In genomic region chr14:64743061-64743460, GRCh38 we compare ENCODE assay signal across 24 cellular contexts. TPM values are rescaled to one million over a fixed set of nuclear protein-coding genes. Genes with fewer than 3 reads are reported as not detected.
A peak's percentile ranks its signal among the peaks of the same experiment; 100 is the strongest.
DNase-seq lines count a peak whose midpoint lies in the region; ATAC-seq, FAIRE-seq and TF ChIP-seq lines count a peak whose summit lies in the region.
"Had no signal": no experiment of that assay in that cellular context is flagged by ENCODE, and none has a peak within 500 bp of the region (broad histone marks: within the 10 kb centered on the region; RNA-seq: fewer than 3 reads in every experiment).

No MANE protein-coding gene starts in this region.

- peak; percentile 79 for FAIRE-seq in HTR-8/SVneo (lab: Jason Lieb, UNC)
- FAIRE-seq: A549, D721Med, GM12878, GM19239 had no signal

- no peak overlapping the region for H4K91ac ChIP-seq in trophoblast cell (ENCODE audit: low read depth, low read length)

- H3K79me1 ChIP-seq in trophoblast cell (ENCODE audit: low read length), result no peaks in the 10 kb centered on the region

- no peak overlapping the region for H3K23ac ChIP-seq in trophoblast cell (ENCODE audit: low read length)

- H3K4me1 Mint-ChIP-seq in T-helper 17 cell, result peaks cover 31% of the 10 kb centered on the region

- H3K4me2 ChIP-seq in trophoblast cell (ENCODE audit: low read length), result no peak overlapping the region
- H3K4me2 ChIP-seq: A549; BLaER1 treated with 17β-estradiol and CSF1 and Interleukin-3, amounts not matched to agents 10 nM and 100 nM; GM23338 had no signal

- H3K27ac Mint-ChIP-seq in T-helper 17 cell, result peak overlapping the region; percentile 14
- H3K27ac Mint-ChIP-seq: CD4-positive, alpha-beta T cell; GM23338; H9 had no signal

- no peak overlapping the region for H3K9ac ChIP-seq in trophoblast cell (ENCODE audit: low read length)
- H3K9ac ChIP-seq: BLaER1 treated with 17β-estradiol and CSF1 and Interleukin-3, amounts not matched to agents 10 nM and 100 nM had no signal

- no peak overlapping the region for H2AFZ ChIP-seq in trophoblast cell (ENCODE audit: insufficient read depth, low read length, poor library complexity)
- H2AFZ ChIP-seq: GM23338 had no signal

- no peak overlapping the region for H4K12ac ChIP-seq in trophoblast cell (ENCODE audit: low read depth, low read length)

- H3K9me3 ChIP-seq in T-helper 17 cell (ENCODE audit: control insufficient read depth, low read length, poor library complexity, severe bottlenecking), result no peaks in the 10 kb centered on the region
- H3K9me3 ChIP-seq in trophoblast cell (ENCODE audit: insufficient read depth, low read depth, low read length), result no peaks in the 10 kb centered on the region
- no peaks in the 10 kb centered on the region for H3K9me3 ChIP-seq in body of pancreas
- H3K9me3 ChIP-seq: A549, BE2C had no signal

- H3K27me3 ChIP-seq in trophoblast cell (ENCODE audit: insufficient read depth, low read length) (no peaks in the 10 kb centered on the region), body of pancreas (no peaks in the 10 kb centered on the region)
- H3K27me3 ChIP-seq: BE2C; BLaER1 treated with 17β-estradiol and CSF1 and Interleukin-3, amounts not matched to agents 10 nM and 100 nM had no signal

- no peak overlapping the region for H3K4me3 ChIP-seq in trophoblast cell (ENCODE audit: low read depth, low read length)
- no peak overlapping the region for H3K4me3 ChIP-seq in body of pancreas
- H3K4me3 ChIP-seq: A549; BLaER1 treated with 17β-estradiol and CSF1 and Interleukin-3, amounts not matched to agents 10 nM and 100 nM; GM12878; GM23338 had no signal

- no peaks in the 10 kb centered on the region for H3K4me1 ChIP-seq in trophoblast cell (ENCODE audit: control insufficient read depth in 1 of 2, insufficient read depth in 2 of 2, low read length in 2 of 2)
- H3K4me1 ChIP-seq in body of pancreas, result peaks cover 1% of the 10 kb centered on the region
- H3K4me1 ChIP-seq: BE2C had no signal

- no peak overlapping the region for H2AK5ac ChIP-seq in trophoblast cell (ENCODE audit: low read length)

- no peak overlapping the region for H3K14ac ChIP-seq in trophoblast cell (ENCODE audit: low read length)

- no peak overlapping the region for H2BK12ac ChIP-seq in trophoblast cell (ENCODE audit: low read length)

- ATAC-seq in T-helper 17 cell, result no peak
- ATAC-seq in body of pancreas, result no peak
- no peak for ATAC-seq in HG03460 (IDR thresholded peaks at IDR 0.05; ENCODE audit: unreplicated experiment)
- ATAC-seq: A549, GM12878, GM23338, HCT116 had no signal

- no peak for TF ChIP-seq CTCF in body of pancreas (IDR thresholded peaks at IDR 0.05)

- peak overlapping the region; percentile 11 for H3K18ac ChIP-seq in trophoblast cell (ENCODE audit: low read length)

- WGBS in trophoblast cell (ENCODE audit: extremely low coverage, insufficient coverage, insufficient read length), result no CpG with 5 or more reads among the region's 27 CpGs
- WGBS in body of pancreas, 2 donors, result 93 to 94% methylated on average over 14 of the region's 27 CpGs

- H2BK120ac ChIP-seq in trophoblast cell (ENCODE audit: insufficient read depth, low read length, poor library complexity), result no peak overlapping the region

- H3K36me3 ChIP-seq in trophoblast cell (ENCODE audit: control insufficient read depth in 1 of 2, insufficient read depth in 2 of 2, low read length in 2 of 2), result peaks cover 90 to 94% of the 10 kb centered on the region in 2 experiments
- H3K36me3 ChIP-seq in body of pancreas (replicated peaks in 1 of 2; ENCODE audit: insufficient read depth in 1 of 2, low read depth in 2 of 2), result peaks cover 6 to 50% of the 10 kb centered on the region in 2 donors

- no peak for TF ChIP-seq POLR2A in body of pancreas (IDR thresholded peaks at IDR 0.05)

- no peak overlapping the region for H2BK5ac ChIP-seq in trophoblast cell (ENCODE audit: low read depth, low read length, poor library complexity)

- no peaks in the 10 kb centered on the region for H3K79me2 ChIP-seq in trophoblast cell (ENCODE audit: control insufficient read depth, insufficient read depth, low read length, poor library complexity)

- intact Hi-C loops in body of pancreas (cut with DNase I), result no loop called here

- no peaks in the 10 kb centered on the region for H3K27me3 Mint-ChIP-seq in T-helper 17 cell
- H3K27me3 Mint-ChIP-seq: CD4-positive, alpha-beta T cell had no signal

- H3K4me3 Mint-ChIP-seq in T-helper 17 cell, result no peak overlapping the region
- H3K4me3 Mint-ChIP-seq: CD14-positive monocyte; CD4-positive, alpha-beta T cell; CD8-positive, alpha-beta memory T cell; GM23338; H9 had no signal

- H3K27ac ChIP-seq in trophoblast cell (ENCODE audit: low read depth, low read length) (no peak overlapping the region), body of pancreas (no peak overlapping the region)
- H3K27ac ChIP-seq: A549; BLaER1 treated with 17β-estradiol and CSF1 and Interleukin-3, amounts not matched to agents 10 nM and 100 nM had no signal

- peaks cover 10% of the 10 kb centered on the region for H3K36me3 Mint-ChIP-seq in T-helper 17 cell (ENCODE audit: low read depth)

- H4K8ac ChIP-seq in trophoblast cell (ENCODE audit: low read depth, low read length), result no peak overlapping the region

- DNase-seq in HTR-8/SVneo (ENCODE audit: insufficient read length, low spot score) (no peak), T-helper 17 cell (no peak), trophoblast cell (no peak), SK-N-DZ (ENCODE audit: low spot score) (no peak), body of pancreas (no peak)
- DNase-seq: 8988T; ACHN; AML-193; BE2C; CD4-positive, alpha-beta T cell; CD8-positive, alpha-beta memory T cell; DMS 273 treated with DMSO at 0.1 percent for 48 hours; EL; GDM1; H9 had no signal

- H3K4ac ChIP-seq in trophoblast cell (ENCODE audit: low read depth, low read length), result no peak overlapping the region

RNA-seq across cellular contexts. Expression of gene PLEKHG3, which starts 38.8 kb away (rescaled TPM):
- total RNA-seq in T-helper 17 cell (10 to 100 TPM; 61.4 to 65.5 TPM), body of pancreas (10 to 100 TPM; 34.5 to 40.2 TPM)
- 54.5 and 57.2 TPM in 2 replicates for polyA plus RNA-seq in trophoblast cell (2013)
- polyA plus RNA-seq in SK-N-DZ (2014; cell fraction: cytosol; rRNA removed), result 10.4 and 13.9 TPM in 2 replicates
- 24.4 TPM in 2 replicates for polyA plus RNA-seq in SK-N-DZ (2014; cell fraction: nucleus; rRNA removed)
